20 cellular contexts compared by ENCODE assay signal in genomic region chrX:96566856-96567255, GRCh38.
DNase-seq lines count a peak whose midpoint lies in the region; ATAC-seq, FAIRE-seq and TF ChIP-seq lines count a peak whose summit lies in the region.
"Had no signal": no experiment of that assay in that cellular context is flagged by ENCODE, and none has a peak within 500 bp of the region (broad histone marks: within the 10 kb centered on the region; RNA-seq: fewer than 3 reads in every experiment).

No MANE protein-coding gene starts in this region.

- no peak overlapping the region for H3K27ac ChIP-seq in pancreas
- H3K27ac ChIP-seq: BLaER1, C4-2B had no signal

- TF ChIP-seq CTCF in AG10803 (conservative IDR thresholded peaks at IDR 0.05; ENCODE audit: low read length): no peak
- TF ChIP-seq CTCF in pancreas (IDR thresholded peaks at IDR 0.05): no peak

- FAIRE-seq in colon (lab: Jason Lieb, UNC): peak; percentile 58
- peak; percentile 53 for FAIRE-seq in pancreas (lab: Jason Lieb, UNC)
- FAIRE-seq in GM19239 (lab: Jason Lieb, UNC): no peak
- FAIRE-seq: G401.6, GM12892 had no signal

- no peaks in the 10 kb centered on the region for H3K4me1 ChIP-seq in pancreas
- H3K4me1 ChIP-seq: BLaER1, Caco-2 had no signal

- H3K4me3 ChIP-seq in AG10803 (ENCODE audit: low read length) (no peak overlapping the region), pancreas (no peak overlapping the region)
- H3K4me3 ChIP-seq: BLaER1, GM23338 had no signal

- H3K27me3 ChIP-seq in pancreas: no peaks in the 10 kb centered on the region

- ATAC-seq in pancreas: no peak
- ATAC-seq: CD8-positive, alpha-beta T cell; GM23338; HCT116 had no signal

- WGBS in pancreas, 2 donors: 85 to 88% methylated on average over 3 of the region's 3 CpGs

- DNase-seq in AG10803 (ENCODE audit: low read depth): peak; percentile 29
- DNase-seq in fibroblast of gingiva (ENCODE audit: low read depth): peak; percentile 39
- no peak for DNase-seq in pancreas
- DNase-seq in NAMALWA (ENCODE audit: low spot score): no peak
- no peak for DNase-seq in HK-2 (ENCODE audit: unreplicated experiment)
- DNase-seq in GM19239 (ENCODE audit: insufficient read length, low spot score): no peak
- DNase-seq: 8988T; Caco-2; CD4-positive, CD25-positive, alpha-beta regulatory T cell; CD8-positive, alpha-beta T cell; DMS153; DND-41; H9 had no signal

- H3K36me3 ChIP-seq in pancreas: no peaks in the 10 kb centered on the region
- H3K36me3 ChIP-seq: BLaER1 had no signal

- intact Hi-C loops in pancreas (cut with DNase I): no loop called here

- H3K9me3 ChIP-seq in pancreas: no peaks in the 10 kb centered on the region
- H3K9me3 ChIP-seq: BLaER1, Caco-2 had no signal

Comparison
In these comparisons a context has a peak if more than half of its experiments do, and no peak if none do; other contexts are left out.
1. DNase-seq: peak in AG10803 (single experiment) and fibroblast of gingiva (single experiment); none in pancreas (0 of 6), NAMALWA (single experiment), HK-2 (single experiment) and GM19239 (single experiment).